Comparison of ENCODE assay signal across 8 cellular contexts in the genomic region with DNA sequence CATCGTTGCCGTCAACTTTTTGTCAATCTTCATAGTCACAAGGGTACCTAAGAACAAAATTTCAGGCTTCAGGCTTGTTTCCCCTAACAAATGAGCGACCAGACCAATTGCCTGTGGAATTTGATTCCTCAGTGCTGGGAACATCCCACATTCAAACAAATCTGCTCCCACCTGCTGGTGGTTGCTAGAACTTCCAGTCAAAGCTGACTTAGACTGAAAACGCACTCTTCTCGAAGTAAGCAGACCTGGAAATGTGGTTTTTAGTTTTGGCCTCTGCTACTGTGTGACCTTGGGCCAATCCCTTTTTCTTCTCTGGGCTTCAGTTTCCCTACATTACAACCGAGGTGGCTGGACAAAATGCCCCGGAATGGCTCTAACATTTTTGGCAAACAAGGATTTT. TPM values are rescaled to one million over a fixed set of nuclear protein-coding genes. Genes with fewer than 3 reads are reported as not detected.
DNase-seq lines count a peak whose midpoint lies in the region; ATAC-seq and TF ChIP-seq lines count a peak whose summit lies in the region.

No MANE protein-coding gene starts in this region.

- H3K9me3 Mint-ChIP-seq in immature natural killer cell, result no peaks in the 10 kb centered on the region

- no peaks in the 10 kb centered on the region for H3K27me3 ChIP-seq in OCI-LY3 (ENCODE audit: low read depth, low read length)
- H3K27me3 ChIP-seq in parathyroid adenoma (ENCODE audit: control insufficient read depth, insufficient read depth, low read length), result no peaks in the 10 kb centered on the region

- H3K27me3 Mint-ChIP-seq in immature natural killer cell (ENCODE audit: low read depth in 3 of 3), result peaks cover 0 to 23% (median 7%) of the 10 kb centered on the region in 3 donors

- H3K9ac ChIP-seq in OCI-LY3 (ENCODE audit: low read length), result no peak overlapping the region
- H3K9ac ChIP-seq in parathyroid adenoma, result no peak overlapping the region

- H3K27ac Mint-ChIP-seq in immature natural killer cell, result no peak overlapping the region

- H3K36me3 Mint-ChIP-seq in immature natural killer cell, result no peaks in the 10 kb centered on the region

- DNase-seq in ELF-1 (ENCODE audit: low read depth, low spot score) (peak; percentile 79), epithelial cell of esophagus (ENCODE audit: low read depth) (peak; percentile 55), immature natural killer cell (no peak), mesenteric fat pad (ENCODE audit: low spot score) (no peak), C1 segment of cervical spinal cord (lab: John Stamatoyannopoulos, UW) (no peak)

- H3K4me1 ChIP-seq in OCI-LY3 (ENCODE audit: low read length) (no peaks in the 10 kb centered on the region), parathyroid adenoma (no peaks in the 10 kb centered on the region)

- H4K20me1 ChIP-seq in OCI-LY3 (ENCODE audit: insufficient read depth, low read length), result no peaks in the 10 kb centered on the region

- no peak overlapping the region for H3K4me3 ChIP-seq in OCI-LY3 (ENCODE audit: low read length)
- no peak overlapping the region for H3K4me3 ChIP-seq in epithelial cell of esophagus (ENCODE audit: low read length)
- no peak overlapping the region for H3K4me3 ChIP-seq in parathyroid adenoma (ENCODE audit: low read depth, low read length)

- ATAC-seq in HG02642 (IDR thresholded peaks at IDR 0.05; ENCODE audit: poor library complexity, unreplicated experiment), result peak; percentile 51

- no peak overlapping the region for H2AFZ ChIP-seq in OCI-LY3 (ENCODE audit: low read depth, low read length)
- no peak overlapping the region for H2AFZ ChIP-seq in parathyroid adenoma

- no peaks in the 10 kb centered on the region for H3K36me3 ChIP-seq in OCI-LY3 (replicated peaks; ENCODE audit: low read depth, low read length)
- H3K36me3 ChIP-seq in parathyroid adenoma (ENCODE audit: control insufficient read depth, insufficient read depth, low read length), result no peaks in the 10 kb centered on the region

- H3K79me2 ChIP-seq in OCI-LY3 (ENCODE audit: low read length), result no peaks in the 10 kb centered on the region
- H3K79me2 ChIP-seq in parathyroid adenoma, result no peaks in the 10 kb centered on the region

- no peaks in the 10 kb centered on the region for H3K4me1 Mint-ChIP-seq in immature natural killer cell

- H3K4me2 ChIP-seq in OCI-LY3 (ENCODE audit: low read length), result no peak overlapping the region
- H3K4me2 ChIP-seq in parathyroid adenoma (ENCODE audit: low read length), result no peak overlapping the region

- H3K4me3 Mint-ChIP-seq in immature natural killer cell, result no peak overlapping the region

- H3K9me3 ChIP-seq in OCI-LY3 (ENCODE audit: insufficient read depth, low read length) (no peaks in the 10 kb centered on the region), parathyroid adenoma (ENCODE audit: control insufficient read depth, low read length) (no peaks in the 10 kb centered on the region)

- H3K27ac ChIP-seq in OCI-LY3 (ENCODE audit: low read length), result no peak overlapping the region
- no peak overlapping the region for H3K27ac ChIP-seq in parathyroid adenoma

- peak; percentile 64 for TF ChIP-seq CTCF in OCI-LY3 (IDR thresholded peaks at IDR 0.05; ENCODE audit: low read depth, low read length)
- peak; percentile 65 for TF ChIP-seq CTCF in epithelial cell of esophagus (IDR thresholded peaks at IDR 0.05; ENCODE audit: insufficient read depth, low read depth, low read length, missing control alignments)
- TF ChIP-seq CTCF in parathyroid adenoma (IDR thresholded peaks at IDR 0.05), result peak; percentile 35

RNA-seq across cellular contexts. Expression of gene GABRQ, which starts 1.8 kb away (rescaled TPM):
- not detected for polyA plus RNA-seq in immature natural killer cell
- not detected for total RNA-seq in mesenteric fat pad

Comparison
In these comparisons a context has a peak if more than half of its experiments do, and no peak if none do; other contexts are left out.
1. DNase-seq: peak in ELF-1 (single experiment) and epithelial cell of esophagus (single experiment); none in immature natural killer cell (0 of 3), mesenteric fat pad (single experiment) and C1 segment of cervical spinal cord (0 of 14).
2. Peak in every context shown above with its lines, with median percentiles within 50 percentile points of each other: CTCF ChIP-seq.